Comparison of ENCODE assay signal across 8 cellular contexts in the genomic region with DNA sequence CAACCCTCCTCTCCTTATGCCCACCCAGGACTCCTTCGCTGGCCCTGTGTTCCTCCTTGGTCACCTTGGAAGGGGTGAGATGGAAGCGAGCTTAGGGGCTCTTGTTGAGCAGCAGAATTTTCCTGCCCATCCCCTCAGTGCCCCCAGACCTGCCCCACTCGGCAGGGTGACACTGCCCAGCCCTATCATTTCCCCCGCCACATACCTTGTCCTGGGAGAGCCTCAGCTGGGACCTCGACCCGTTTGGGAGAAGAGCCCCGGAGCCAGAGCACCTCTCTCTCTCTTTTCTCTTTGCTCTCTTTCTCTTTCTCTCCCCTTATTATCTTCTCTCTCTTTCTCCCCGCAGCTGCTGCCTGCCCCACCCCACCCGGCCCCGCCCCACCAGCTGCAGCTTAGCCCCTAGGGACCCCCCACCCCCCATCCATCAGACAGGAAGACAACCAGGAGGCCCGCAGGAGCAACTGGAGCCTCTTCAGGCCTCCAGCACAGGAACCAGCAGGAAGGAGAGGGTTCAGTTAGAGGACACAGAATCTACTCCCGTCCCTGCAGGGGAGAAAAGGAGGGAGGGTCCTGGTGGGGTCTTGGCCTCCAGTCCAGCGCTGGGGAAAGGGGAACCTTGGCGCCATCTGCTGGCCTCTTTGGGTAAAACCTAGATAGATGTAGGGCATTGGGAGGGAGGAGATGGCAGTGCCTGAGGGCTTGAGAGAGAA. TPM values are rescaled to one million over a fixed set of nuclear protein-coding genes. Genes with fewer than 3 reads are reported as not detected.
DNase-seq lines count a peak whose midpoint lies in the region; ATAC-seq lines count a peak whose summit lies in the region.

No MANE protein-coding gene starts in this region.

- H3K4me3 ChIP-seq in CD4-positive, CD25-positive, alpha-beta regulatory T cell (ENCODE audit: low read depth, low read length): no peak overlapping the region

- no peaks in the 10 kb centered on the region for H3K9me3 ChIP-seq in CD4-positive, CD25-positive, alpha-beta regulatory T cell (ENCODE audit: control insufficient read depth in 2 of 2, low read length in 2 of 2)

- peaks cover 0 to 33% (median 3%) of the 10 kb centered on the region in 4 donors for H3K4me1 Mint-ChIP-seq in CD4-positive, CD25-positive, alpha-beta regulatory T cell
- H3K4me1 Mint-ChIP-seq in naive thymus-derived CD8-positive, alpha-beta T cell: peaks cover 14 to 28% (median 23%) of the 10 kb centered on the region in 4 donors
- H3K4me1 Mint-ChIP-seq in stimulated activated naive B cell treated with anti-CD40 and anti-IgM and Interleukin-4, amounts not matched to agents 10 μg/mL and 1 μg/mL and 100 μg/mL, for 72 hours: peaks cover 27 to 49% of the 10 kb centered on the region in 2 donors

- peaks cover 0 to 2% (median 0%) of the 10 kb centered on the region in 7 donors for H3K9me3 Mint-ChIP-seq in CD4-positive, CD25-positive, alpha-beta regulatory T cell
- H3K9me3 Mint-ChIP-seq in naive thymus-derived CD8-positive, alpha-beta T cell: no peaks in the 10 kb centered on the region
- H3K9me3 Mint-ChIP-seq in stimulated activated naive B cell treated with anti-CD40 and anti-IgM and Interleukin-4, amounts not matched to agents 10 μg/mL and 1 μg/mL and 100 μg/mL, for 72 hours: no peaks in the 10 kb centered on the region

- H3K36me3 Mint-ChIP-seq in CD4-positive, CD25-positive, alpha-beta regulatory T cell: peaks cover 16% of the 10 kb centered on the region
- H3K36me3 Mint-ChIP-seq in naive thymus-derived CD8-positive, alpha-beta T cell: peaks cover 0 to 21% (median 0%) of the 10 kb centered on the region in 3 donors
- peaks cover 14 to 16% of the 10 kb centered on the region in 2 donors for H3K36me3 Mint-ChIP-seq in stimulated activated naive B cell treated with anti-CD40 and anti-IgM and Interleukin-4, amounts not matched to agents 10 μg/mL and 1 μg/mL and 100 μg/mL, for 72 hours

- POLR2A ChIA-PET in naive thymus-derived CD8-positive, alpha-beta T cell (lab: Charles Lee): no interaction called here

- DNase-seq in CD4-positive, CD25-positive, alpha-beta regulatory T cell: peak; percentile 40 to 49 (median 48)
- DNase-seq in HPDE6-E6E7 (ENCODE audit: extremely low spot score) (peak; percentile 55), NOMO-1 treated with DMSO at 0.1 percent for 48 hours (lab: John Stamatoyannopoulos, UW; ENCODE audit: unreplicated experiment) (peak; percentile 23)
- peak; percentile 70 for DNase-seq in activated CD8-positive, alpha-beta memory T cell treated with anti-CD3 and anti-CD28 coated beads, Interleukin-2, amount 50 U/mL, for 4 hours
- DNase-seq in naive thymus-derived CD8-positive, alpha-beta T cell: peak; percentile 32 to 81 (median 56)
- peak; percentile 49 for DNase-seq in stimulated activated naive B cell treated with anti-CD40 and anti-IgM and Interleukin-4, amounts not matched to agents 10 μg/mL and 1 μg/mL and 100 μg/mL, for 72 hours

- H3K27me3 Mint-ChIP-seq in CD4-positive, CD25-positive, alpha-beta regulatory T cell: peaks cover 52% of the 10 kb centered on the region
- peaks cover 30 to 87% (median 59%) of the 10 kb centered on the region in 5 donors for H3K27me3 Mint-ChIP-seq in naive thymus-derived CD8-positive, alpha-beta T cell
- peaks cover 49 to 59% of the 10 kb centered on the region in 2 donors for H3K27me3 Mint-ChIP-seq in stimulated activated naive B cell treated with anti-CD40 and anti-IgM and Interleukin-4, amounts not matched to agents 10 μg/mL and 1 μg/mL and 100 μg/mL, for 72 hours

- no peak overlapping the region for H3K27ac Mint-ChIP-seq in CD4-positive, CD25-positive, alpha-beta regulatory T cell
- H3K27ac Mint-ChIP-seq in naive thymus-derived CD8-positive, alpha-beta T cell: peak overlapping the region in 1 of 10 donors; percentile 49
- H3K27ac Mint-ChIP-seq in stimulated activated naive B cell treated with anti-CD40 and anti-IgM and Interleukin-4, amounts not matched to agents 10 μg/mL and 1 μg/mL and 100 μg/mL, for 72 hours: no peak overlapping the region

- no peak overlapping the region for H3K27ac ChIP-seq in CD4-positive, CD25-positive, alpha-beta regulatory T cell (ENCODE audit: insufficient read depth, low read length, poor library complexity, severe bottlenecking)

- ATAC-seq in CD4-positive, CD25-positive, alpha-beta regulatory T cell (ENCODE audit: low read depth in 2 of 2): peak; percentile 41 to 54
- ATAC-seq in esophagus mucosa (peak; percentile 24), HG02763 (IDR thresholded peaks at IDR 0.05; ENCODE audit: unreplicated experiment) (no peak)
- ATAC-seq in naive thymus-derived CD8-positive, alpha-beta T cell: peak; percentile 63 to 77
- ATAC-seq in stimulated activated naive B cell treated with anti-CD40 and anti-IgM and Interleukin-4, amounts not matched to agents 10 μg/mL and 1 μg/mL and 100 μg/mL, for 72 hours (replicated peaks): peak; percentile 67 to 68

- peaks cover 17% of the 10 kb centered on the region for H3K27me3 ChIP-seq in CD4-positive, CD25-positive, alpha-beta regulatory T cell (ENCODE audit: control insufficient read depth, insufficient read depth, low read length)

- H3K4me3 Mint-ChIP-seq in CD4-positive, CD25-positive, alpha-beta regulatory T cell: peak overlapping the region in 1 of 4 donors; percentile 38
- peak overlapping the region in 1 of 10 donors; percentile 68 for H3K4me3 Mint-ChIP-seq in naive thymus-derived CD8-positive, alpha-beta T cell
- peak overlapping the region; percentile 54 to 57 for H3K4me3 Mint-ChIP-seq in stimulated activated naive B cell treated with anti-CD40 and anti-IgM and Interleukin-4, amounts not matched to agents 10 μg/mL and 1 μg/mL and 100 μg/mL, for 72 hours

- H3K4me1 ChIP-seq in CD4-positive, CD25-positive, alpha-beta regulatory T cell (ENCODE audit: control insufficient read depth, insufficient read depth, low read length, poor library complexity, severe bottlenecking): peaks cover 14% of the 10 kb centered on the region

- no peaks in the 10 kb centered on the region for H3K36me3 ChIP-seq in CD4-positive, CD25-positive, alpha-beta regulatory T cell (ENCODE audit: control insufficient read depth, insufficient read depth, low read length)

RNA-seq across cellular contexts. Expression of a gene that starts 1.6 kb away (rescaled TPM):
- total RNA-seq in CD4-positive, CD25-positive, alpha-beta regulatory T cell: not detected
- polyA plus RNA-seq in CD4-positive, CD25-positive, alpha-beta regulatory T cell: not detected
- not detected for total RNA-seq in esophagus mucosa
- not detected for total RNA-seq in naive thymus-derived CD8-positive, alpha-beta T cell
- polyA plus RNA-seq in naive thymus-derived CD8-positive, alpha-beta T cell: not detected

RNA-seq across cellular contexts. Expression of a gene that starts 13.9 kb away (rescaled TPM):
- not detected for total RNA-seq in CD4-positive, CD25-positive, alpha-beta regulatory T cell
- not detected for polyA plus RNA-seq in CD4-positive, CD25-positive, alpha-beta regulatory T cell
- not detected for total RNA-seq in esophagus mucosa
- not detected for total RNA-seq in naive thymus-derived CD8-positive, alpha-beta T cell
- not detected for polyA plus RNA-seq in naive thymus-derived CD8-positive, alpha-beta T cell

RNA-seq across cellular contexts. Expression of a gene that starts 28.8 kb away (rescaled TPM):
- not detected for total RNA-seq in CD4-positive, CD25-positive, alpha-beta regulatory T cell
- polyA plus RNA-seq in CD4-positive, CD25-positive, alpha-beta regulatory T cell: not detected
- total RNA-seq in esophagus mucosa: 127 TPM
- not detected for total RNA-seq in naive thymus-derived CD8-positive, alpha-beta T cell
- polyA plus RNA-seq in naive thymus-derived CD8-positive, alpha-beta T cell: not detected

RNA-seq across cellular contexts. Expression of a gene that starts 54.9 kb away (rescaled TPM):
- total RNA-seq in CD4-positive, CD25-positive, alpha-beta regulatory T cell: 55.1 TPM
- 10 to 100 TPM; 11.5 to 12.3 (median 12.3) TPM for polyA plus RNA-seq in CD4-positive, CD25-positive, alpha-beta regulatory T cell
- 16.5 TPM for total RNA-seq in esophagus mucosa
- 10 to 100 TPM; 47.7 to 50.5 TPM for total RNA-seq in naive thymus-derived CD8-positive, alpha-beta T cell
- 1 to 10 TPM; 5.0 to 9.6 (median 6.4) TPM for polyA plus RNA-seq in naive thymus-derived CD8-positive, alpha-beta T cell

RNA-seq across cellular contexts. Expression of a gene that starts 55.2 kb away (rescaled TPM):
- 111 TPM for total RNA-seq in CD4-positive, CD25-positive, alpha-beta regulatory T cell
- polyA plus RNA-seq in CD4-positive, CD25-positive, alpha-beta regulatory T cell: 10 to 100 TPM; 47.3 to 68.9 (median 55.8) TPM
- total RNA-seq in esophagus mucosa: 93.3 TPM
- 100 to 1,000 TPM; 181 to 184 TPM for total RNA-seq in naive thymus-derived CD8-positive, alpha-beta T cell
- 10 to 100 TPM; 45.0 to 60.2 (median 45.1) TPM for polyA plus RNA-seq in naive thymus-derived CD8-positive, alpha-beta T cell

Comparison
In these comparisons a context has a peak if more than half of its experiments do, and no peak if none do; other contexts are left out.
1. RNA of a gene that starts 28.8 kb away (total RNA-seq): 127 TPM in esophagus mucosa (single experiment); not detected in naive thymus-derived CD8-positive, alpha-beta T cell and not detected in CD4-positive, CD25-positive, alpha-beta regulatory T cell (single experiment); every median in the first group is over 100 times any median in the second.
2. Peak in every context shown above with its lines, with median percentiles within 50 percentile points of each other: DNase-seq.